In the genomic region with DNA sequence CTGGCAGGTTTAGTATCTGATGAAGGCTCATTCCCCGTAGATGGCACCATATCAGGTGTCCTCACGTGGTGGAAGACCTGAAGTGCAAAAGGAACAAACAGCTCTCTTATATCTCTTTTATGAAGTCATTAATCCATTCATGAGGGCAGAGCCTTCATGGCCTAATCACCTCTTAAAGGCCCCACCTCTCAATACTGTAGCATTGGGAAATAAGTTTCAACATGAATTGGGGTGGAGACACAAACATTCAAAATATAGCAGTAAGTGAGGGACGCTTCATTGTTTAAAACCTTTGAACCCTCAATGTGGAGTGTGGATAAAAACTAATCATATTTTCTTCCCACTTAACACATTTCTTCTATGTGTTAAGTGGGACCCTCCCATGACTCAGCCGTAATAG, we compare ENCODE assay signal across 32 cellular contexts.
"Had no signal": no experiment of that assay in that cellular context is flagged by ENCODE, and none has a peak within 500 bp of the region (broad histone marks: within the 10 kb centered on the region; RNA-seq: fewer than 3 reads in every experiment).

No MANE protein-coding gene starts in this region.

- H3K4me3 Mint-ChIP-seq: activated CD4-positive, alpha-beta memory T cell treated with anti-CD3 and anti-CD28 coated beads, Interleukin-2, amount 10 ng/mL, durations not matched to agents 7 days and 5 days; activated CD8-positive, alpha-beta memory T cell treated with anti-CD3 and anti-CD28 coated beads, Interleukin-2, amount 10 ng/mL, durations not matched to agents 7 days and 5 days; activated naive CD4-positive, alpha-beta T cell treated with anti-CD3 and anti-CD28 coated beads for 36 hours; brain had no signal

- H3K4me1 Mint-ChIP-seq: activated CD4-positive, alpha-beta memory T cell treated with anti-CD3 and anti-CD28 coated beads, Interleukin-2, amount 10 ng/mL, durations not matched to agents 7 days and 5 days; activated CD8-positive, alpha-beta memory T cell treated with anti-CD3 and anti-CD28 coated beads, Interleukin-2, amount 10 ng/mL, durations not matched to agents 7 days and 5 days had no signal

- H3K36me3 Mint-ChIP-seq: activated CD8-positive, alpha-beta memory T cell treated with anti-CD3 and anti-CD28 coated beads, Interleukin-2, amount 10 ng/mL, durations not matched to agents 7 days and 5 days; activated naive CD4-positive, alpha-beta T cell treated with anti-CD3 and anti-CD28 coated beads, Interleukin-2, amount 50 U/mL, for 72 hours; brain had no signal

- DNase-seq: activated CD4-positive, alpha-beta memory T cell treated with anti-CD3 and anti-CD28 coated beads, Interleukin-2, amount 10 ng/mL, durations not matched to agents 7 days and 5 days; activated CD4-positive, alpha-beta T cell treated with anti-CD3 and anti-CD28 coated beads for 1 hour; activated CD4-positive, alpha-beta T cell treated with anti-CD3 and anti-CD28 coated beads for 48 hours; activated CD4-positive, CD25-positive, alpha-beta regulatory T cell; activated CD8-positive, alpha-beta memory T cell treated with anti-CD3 and anti-CD28 coated beads for 24 hours; activated CD8-positive, alpha-beta memory T cell treated with anti-CD3 and anti-CD28 coated beads, Interleukin-2, amount 10 ng/mL, durations not matched to agents 7 days and 5 days; activated CD8-positive, alpha-beta memory T cell treated with anti-CD3 and anti-CD28 coated beads, Interleukin-2, amount 50 U/mL, for 48 hours; activated gamma-delta T cell treated with Interleukin-2 at 50 U/mL for 16 hours; activated naive CD4-positive, alpha-beta T cell treated with anti-CD3 and anti-CD28 coated beads for 36 hours; adrenal gland; Kasumi-1; KG1; MG63; NCI-H1048; NCI-H1105 treated with DMSO at 0.1 percent for 48 hours; NCI-H1436; NCI-H1694; NCI-H1930; NCI-H345; NCI-H526; NCI-H748 treated with DMSO at 0.1 percent for 48 hours; NK-92 treated with Interleukin-12 subunit alpha and Interleukin-12 subunit beta, amount 100 ng/mL, for 24 hours; PC-3; Right ventricle myocardium superior; T1000; WERI-Rb-1 had no signal

- ATAC-seq: activated CD8-positive, alpha-beta memory T cell treated with anti-CD3 and anti-CD28 coated beads, Interleukin-2, amount 10 ng/mL, durations not matched to agents 7 days and 5 days; activated naive CD4-positive, alpha-beta T cell treated with anti-CD3 and anti-CD28 coated beads, Interleukin-2, amount 50 U/mL, for 72 hours; PC-3 had no signal

- H3K27ac Mint-ChIP-seq: activated CD4-positive, alpha-beta memory T cell treated with anti-CD3 and anti-CD28 coated beads, Interleukin-2, amount 10 ng/mL, durations not matched to agents 7 days and 5 days; activated CD8-positive, alpha-beta memory T cell treated with anti-CD3 and anti-CD28 coated beads, Interleukin-2, amount 10 ng/mL, durations not matched to agents 7 days and 5 days; activated naive CD4-positive, alpha-beta T cell treated with anti-CD3 and anti-CD28 coated beads for 36 hours; activated naive CD4-positive, alpha-beta T cell treated with anti-CD3 and anti-CD28 coated beads, Interleukin-2, amount 50 U/mL, for 72 hours; brain had no signal

- H3K27ac ChIP-seq: adrenal gland, RWPE1, SK-N-MC, WERI-Rb-1 had no signal

- H3K27me3 ChIP-seq: adrenal gland, cardiac muscle cell, MG63 had no signal

- H3K9me3 Mint-ChIP-seq: activated CD4-positive, alpha-beta memory T cell treated with anti-CD3 and anti-CD28 coated beads, Interleukin-2, amount 10 ng/mL, durations not matched to agents 7 days and 5 days; activated naive CD4-positive, alpha-beta T cell treated with anti-CD3 and anti-CD28 coated beads for 36 hours; brain had no signal

- H3K27me3 Mint-ChIP-seq: activated CD4-positive, alpha-beta memory T cell treated with anti-CD3 and anti-CD28 coated beads, Interleukin-2, amount 10 ng/mL, durations not matched to agents 7 days and 5 days; activated CD8-positive, alpha-beta memory T cell treated with anti-CD3 and anti-CD28 coated beads, Interleukin-2, amount 10 ng/mL, durations not matched to agents 7 days and 5 days; brain had no signal

- FAIRE-seq: RCC 7860 had no signal

- H3K4me3 ChIP-seq: adrenal gland, cardiac muscle cell, MG63, SK-N-MC had no signal

- H3K36me3 ChIP-seq: adrenal gland, cardiac muscle cell, MG63, WERI-Rb-1 had no signal

- H3K9me3 ChIP-seq: adrenal gland, MG63 had no signal

- H3K4me1 ChIP-seq: adrenal gland had no signal
